Comparison of ENCODE assay signal across 22 cellular contexts in genomic region chr2:74691955-74692354, GRCh38. TPM values are rescaled to one million over a fixed set of nuclear protein-coding genes. Genes with fewer than 3 reads are reported as not detected.
"Had no signal": no experiment of that assay in that cellular context is flagged by ENCODE, and none has a peak within 500 bp of the region (broad histone marks: within the 10 kb centered on the region; RNA-seq: fewer than 3 reads in every experiment).

No MANE protein-coding gene starts in this region.

- H3K9me3 Mint-ChIP-seq: activated naive CD4-positive, alpha-beta T cell treated with anti-CD3 and anti-CD28 coated beads, Interleukin-2, amount 50 U/mL, for 24 hours; activated T-helper 1 cell treated with anti-CD3 and anti-CD28 coated beads, Interleukin-12 subunit alpha, Interleukin-12 subunit beta, Interleukin-2, Interleukin-4 antibody, amounts not matched to agents 30 ng/mL and 10 ng/mL and 1 ng/mL, durations not matched to agents 14 hours and 24 hours and 36 hours; brain; central memory CD8-positive, alpha-beta T cell; endodermal cell had no signal

- H3K27me3 ChIP-seq: esophagus squamous epithelium had no signal

- H3K27ac ChIP-seq: esophagus squamous epithelium, heart left ventricle, WERI-Rb-1 had no signal

- H3K27ac Mint-ChIP-seq: activated CD8-positive, alpha-beta T cell treated with anti-CD3 and anti-CD28 coated beads, Interleukin-2, amount 10 ng/mL, durations not matched to agents 7 days and 5 days; activated naive CD4-positive, alpha-beta T cell treated with anti-CD3 and anti-CD28 coated beads, Interleukin-2, amount 50 U/mL, for 24 hours; activated T-helper 1 cell treated with anti-CD3 and anti-CD28 coated beads, Interleukin-12 subunit alpha, Interleukin-12 subunit beta, Interleukin-2, Interleukin-4 antibody, amounts not matched to agents 30 ng/mL and 10 ng/mL and 1 ng/mL, durations not matched to agents 14 hours and 24 hours and 36 hours; brain; endodermal cell had no signal

- H3K4me3 ChIP-seq: esophagus squamous epithelium, heart left ventricle had no signal

- H3K4me1 ChIP-seq: esophagus squamous epithelium had no signal

- H3K4me1 Mint-ChIP-seq: activated naive CD4-positive, alpha-beta T cell treated with anti-CD3 and anti-CD28 coated beads, Interleukin-2, amount 50 U/mL, for 24 hours; brain; central memory CD8-positive, alpha-beta T cell; endodermal cell had no signal

- H3K36me3 Mint-ChIP-seq: activated naive CD4-positive, alpha-beta T cell treated with anti-CD3 and anti-CD28 coated beads, Interleukin-2, amount 50 U/mL, for 24 hours had no signal

- FAIRE-seq: colon had no signal

- ATAC-seq: activated CD8-positive, alpha-beta T cell treated with anti-CD3 and anti-CD28 coated beads, Interleukin-2, amount 10 ng/mL, durations not matched to agents 7 days and 5 days; heart left ventricle had no signal

- H3K9me3 ChIP-seq: esophagus squamous epithelium, heart left ventricle had no signal

- DNase-seq: activated CD4-positive, alpha-beta T cell treated with anti-CD3 and anti-CD28 coated beads for 1 hour; activated CD4-positive, alpha-beta T cell treated with anti-CD3 and anti-CD28 coated beads, Interleukin-2, amount 50 U/mL, for 1 hour; activated CD8-positive, alpha-beta T cell treated with anti-CD3 and anti-CD28 coated beads, Interleukin-2, amount 10 ng/mL, durations not matched to agents 7 days and 5 days; activated gamma-delta T cell treated with Interleukin-2 at 50 U/mL for 16 hours; aorta; endodermal cell; esophagus squamous epithelium; heart left ventricle; islet precursor cell; left cardiac atrium; midbrain; occipital lobe; stimulated activated CD4-positive, alpha-beta T cell treated with anti-CD3 and anti-CD28 coated beads, Interleukin-4, amount 100 ng/mL, for 24 hours; stimulated activated naive CD4-positive, alpha-beta T cell treated with Interleukin-2 at 50 U/mL for 16 hours; WERI-Rb-1 had no signal

- H3K27me3 Mint-ChIP-seq: activated naive CD4-positive, alpha-beta T cell treated with anti-CD3 and anti-CD28 coated beads, Interleukin-2, amount 50 U/mL, for 24 hours had no signal

- H3K4me3 Mint-ChIP-seq: activated CD8-positive, alpha-beta T cell treated with anti-CD3 and anti-CD28 coated beads, Interleukin-2, amount 10 ng/mL, durations not matched to agents 7 days and 5 days; activated naive CD4-positive, alpha-beta T cell treated with anti-CD3 and anti-CD28 coated beads, Interleukin-2, amount 50 U/mL, for 24 hours; activated T-helper 1 cell treated with anti-CD3 and anti-CD28 coated beads, Interleukin-12 subunit alpha, Interleukin-12 subunit beta, Interleukin-2, Interleukin-4 antibody, amounts not matched to agents 30 ng/mL and 10 ng/mL and 1 ng/mL, durations not matched to agents 14 hours and 24 hours and 36 hours; brain; central memory CD8-positive, alpha-beta T cell; endodermal cell had no signal

- H3K36me3 ChIP-seq: esophagus squamous epithelium, heart left ventricle, WERI-Rb-1 had no signal

RNA-seq across cellular contexts. Expression of gene M1AP, which starts 43.8 kb away (rescaled TPM):
- total RNA-seq: activated CD8-positive, alpha-beta T cell treated with anti-CD3 and anti-CD28 coated beads, Interleukin-2, amount 10 ng/mL, durations not matched to agents 7 days and 5 days; myocyte; occipital lobe had no signal
- polyA plus RNA-seq: aorta, neural cell had no signal
